ENCODE assay signal across 8 cellular contexts in genomic region chr13:33057019-33057785, GRCh38. TPM values are rescaled to one million over a fixed set of nuclear protein-coding genes. Genes with fewer than 3 reads are reported as not detected.
DNase-seq lines count a peak whose midpoint lies in the region; ATAC-seq and TF ChIP-seq lines count a peak whose summit lies in the region.

No MANE protein-coding gene starts in this region.

- TF ChIP-seq CTCF in AG09319 (IDR thresholded peaks at IDR 0.05; ENCODE audit: low read depth, low read length) = peak; percentile 46
- TF ChIP-seq CTCF in HCT116 (IDR thresholded peaks at IDR 0.05 in 2 of 3, conservative IDR thresholded peaks at IDR 0.05 in 1 of 3; ENCODE audit: borderline replicate concordance in 1 of 3, insufficient read depth in 1 of 3, low read depth in 2 of 3, low read length in 2 of 3) = peak in 2 of 3 experiments; percentile 49 to 50; a peak in 4 of 6 replicates
- peak; percentile 36; the same call in 1 of the 2 replicates for TF ChIP-seq CTCF in WI38 (IDR thresholded peaks at IDR 0.05; ENCODE audit: low read depth, low read length)

- POLR2A ChIA-PET in HCT116 (lab: Charles Lee) = no interaction called here

- no peaks in the 10 kb centered on the region for H3K9me3 Mint-ChIP-seq in activated CD8-positive, alpha-beta memory T cell treated with anti-CD3 and anti-CD28 coated beads, Interleukin-2, amount 10 ng/mL, durations not matched to agents 7 days and 5 days (ENCODE audit: low read depth)

- no peaks in the 10 kb centered on the region for H3K27me3 ChIP-seq in HCT116 (ENCODE audit: insufficient read depth, low read length)

- no peaks in the 10 kb centered on the region for H3K36me3 ChIP-seq in HCT116 (ENCODE audit: control insufficient read depth in 1 of 2, insufficient read depth in 2 of 2, low read length in 2 of 2)

- H3K4me3 ChIP-seq in HCT116 (replicated peaks in 1 of 2; ENCODE audit: low read depth in 1 of 2, low read length in 2 of 2) (no peak overlapping the region), WI38 (ENCODE audit: low read depth, low read length) (no peak overlapping the region)

- no peak for TF ChIP-seq POLR2A in HCT116 (IDR thresholded peaks at IDR 0.05; ENCODE audit: borderline replicate concordance, extremely low read depth, insufficient read depth, insufficient read length)

- intact Hi-C loops in HCT116 (cut with micrococcal nuclease) = no loop called here

- DNase-seq in AG09319 (ENCODE audit: extremely low read depth, low read depth) (no peak), HCT116 (ENCODE audit: low read depth, low spot score) (no peak), kidney tubule cell (ENCODE audit: low spot score) (peak; percentile 10), kidney glomerular epithelial cell (lab: John Stamatoyannopoulos, UW) (no peak), LoVo (ENCODE audit: low spot score) (no peak)
- DNase-seq in activated CD8-positive, alpha-beta memory T cell treated with anti-CD3 and anti-CD28 coated beads, Interleukin-2, amount 10 ng/mL, durations not matched to agents 7 days and 5 days = no peak

- CTCF ChIA-PET in HCT116 (lab: Charles Lee) = interaction anchor here (0.6 to 1.0 kb wide), 4 partner anchors 8 to 476 kb away, joined by 3 read pairs; no protein-coding TSS in a partner anchor
- CTCF ChIA-PET in activated CD8-positive, alpha-beta memory T cell treated with anti-CD3 and anti-CD28 coated beads, Interleukin-2, amount 10 ng/mL, durations not matched to agents 7 days and 5 days (lab: Charles Lee) = no interaction called here

- H3K9ac ChIP-seq in HCT116 (ENCODE audit: low read length) = no peak overlapping the region

- H3K27ac ChIP-seq in HCT116 (ENCODE audit: low read depth, low read length) = no peak overlapping the region

- no peaks in the 10 kb centered on the region for H3K27me3 Mint-ChIP-seq in activated CD8-positive, alpha-beta memory T cell treated with anti-CD3 and anti-CD28 coated beads, Interleukin-2, amount 10 ng/mL, durations not matched to agents 7 days and 5 days

- no peaks in the 10 kb centered on the region for H3K9me2 ChIP-seq in HCT116 (ENCODE audit: insufficient read depth)

- no peak overlapping the region for H3K27ac Mint-ChIP-seq in activated CD8-positive, alpha-beta memory T cell treated with anti-CD3 and anti-CD28 coated beads, Interleukin-2, amount 10 ng/mL, durations not matched to agents 7 days and 5 days

- RAD21 ChIA-PET in HCT116 (lab: Charles Lee; ENCODE audit: low non-redundant PET in 1 of 2, low total read pairs in 2 of 2, uncharacterized antibody in 2 of 2, unreplicated experiment in 2 of 2) = no interaction called here

- peak overlapping the region; percentile 55 for H2AFZ ChIP-seq in HCT116 (ENCODE audit: low read depth, low read length, poor library complexity, severe bottlenecking)

- ATAC-seq in HCT116 = peak; percentile 88
- ATAC-seq in HG02981 (IDR thresholded peaks at IDR 0.05; ENCODE audit: unreplicated experiment) = no peak
- ATAC-seq in activated CD8-positive, alpha-beta memory T cell treated with anti-CD3 and anti-CD28 coated beads, Interleukin-2, amount 10 ng/mL, durations not matched to agents 7 days and 5 days = no peak

- no peaks in the 10 kb centered on the region for H4K20me1 ChIP-seq in HCT116 (ENCODE audit: insufficient read depth)

- H3K9me3 ChIP-seq in HCT116 (ENCODE audit: control insufficient read depth in 1 of 2, insufficient read depth in 1 of 2, low read depth in 1 of 2, low read length in 2 of 2) = no peaks in the 10 kb centered on the region

- H3K36me3 Mint-ChIP-seq in activated CD8-positive, alpha-beta memory T cell treated with anti-CD3 and anti-CD28 coated beads, Interleukin-2, amount 10 ng/mL, durations not matched to agents 7 days and 5 days = no peaks in the 10 kb centered on the region

- peak; percentile 28; the same call in 1 of the 2 replicates for TF ChIP-seq RAD21 in HCT116 (IDR thresholded peaks at IDR 0.05; ENCODE audit: low read depth)

- no peaks in the 10 kb centered on the region for H3K4me1 Mint-ChIP-seq in activated CD8-positive, alpha-beta memory T cell treated with anti-CD3 and anti-CD28 coated beads, Interleukin-2, amount 10 ng/mL, durations not matched to agents 7 days and 5 days

- BruUV-seq in HCT116 (replicated peaks; lab: Mats Ljungman, UMichigan) = no TSS peak

- H3K4me1 ChIP-seq in HCT116 (ENCODE audit: control insufficient read depth in 1 of 2, insufficient read depth in 2 of 2, low read length in 2 of 2) = no peaks in the 10 kb centered on the region; a peak in 1 of 4 replicates

- H3K4me3 Mint-ChIP-seq in activated CD8-positive, alpha-beta memory T cell treated with anti-CD3 and anti-CD28 coated beads, Interleukin-2, amount 10 ng/mL, durations not matched to agents 7 days and 5 days = no peak overlapping the region

- H3K4me2 ChIP-seq in HCT116 (ENCODE audit: low read length) = no peak overlapping the region

- H3K79me2 ChIP-seq in HCT116 (ENCODE audit: insufficient read depth, low read length) = no peaks in the 10 kb centered on the region

TF ChIP-seq in HCT116, 20 proteins besides CTCF, POLR2A, EP300 and RAD21:
- TF ChIP-seq JUND (IDR thresholded peaks at IDR 0.05) = no peak
- no peak for TF ChIP-seq SIN3A (IDR thresholded peaks at IDR 0.05; ENCODE audit: low read depth)
- TF ChIP-seq ZFX (IDR thresholded peaks at IDR 0.05) = no peak
- no peak for TF ChIP-seq CBX3 (IDR thresholded peaks at IDR 0.05; ENCODE audit: low read depth)
- TF ChIP-seq SP1 (IDR thresholded peaks at IDR 0.05; ENCODE audit: low read depth) = no peak
- TF ChIP-seq EZH2phosphoT487 (IDR thresholded peaks at IDR 0.05; ENCODE audit: borderline replicate concordance) = no peak
- TF ChIP-seq ZNF274 (IDR thresholded peaks at IDR 0.05; ENCODE audit: low read depth, low read length) = no peak
- no peak for TF ChIP-seq EZH2 (IDR thresholded peaks at IDR 0.05)
- TF ChIP-seq SRF (IDR thresholded peaks at IDR 0.05; ENCODE audit: low read depth) = no peak
- TF ChIP-seq ZBTB33 (IDR thresholded peaks at IDR 0.05; ENCODE audit: extremely low read depth, insufficient replicate concordance, low read length) = no peak
- TF ChIP-seq TCF7L2 (IDR thresholded peaks at IDR 0.05; ENCODE audit: borderline replicate concordance, extremely low read depth, insufficient read depth, insufficient read length) = no peak
- no peak for TF ChIP-seq ELF1 (IDR thresholded peaks at IDR 0.05; ENCODE audit: borderline replicate concordance, low read depth)
- no peak for TF ChIP-seq EGR1 (IDR thresholded peaks at IDR 0.05; ENCODE audit: low read depth)
- no peak for TF ChIP-seq FOSL1 (IDR thresholded peaks at IDR 0.05; ENCODE audit: low read depth)
- TF ChIP-seq MAX (IDR thresholded peaks at IDR 0.05) = no peak

RNA-seq across cellular contexts. Expression of gene KL, which starts 41.0 kb away (rescaled TPM):
- not detected for total RNA-seq in HCT116 (2021; ENCODE audit: unreplicated experiment)
- polyA plus RNA-seq in HCT116 (2012) = not detected in 2 replicates
- total RNA-seq in activated CD8-positive, alpha-beta memory T cell treated with anti-CD3 and anti-CD28 coated beads, Interleukin-2, amount 10 ng/mL, durations not matched to agents 7 days and 5 days = under 1 TPM in 1 of 2 experiments, not detected in 1; 0.23 TPM
